Comparison of ENCODE assay signal across 7 cellular contexts in the genomic region with DNA sequence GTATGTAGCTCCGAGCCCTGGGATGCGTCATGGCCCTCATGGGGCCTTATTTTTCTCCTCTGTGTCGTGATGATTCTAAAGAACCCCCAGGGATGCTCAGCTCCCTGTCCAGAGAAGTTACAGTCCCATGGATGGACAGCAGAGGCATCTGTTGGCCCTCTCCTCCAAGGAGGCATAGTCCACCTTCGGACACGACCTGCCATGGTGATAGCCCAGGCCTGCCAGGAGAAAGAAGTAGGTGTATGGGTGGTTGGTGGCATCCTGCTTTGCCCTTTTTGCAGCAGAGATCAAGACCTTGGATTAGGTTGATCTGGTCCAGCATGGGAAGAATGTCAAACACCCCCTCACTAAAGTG.
"Had no signal": no experiment of that assay in that cellular context is flagged by ENCODE, and none has a peak within 500 bp of the region (broad histone marks: within the 10 kb centered on the region; RNA-seq: fewer than 3 reads in every experiment).

No MANE protein-coding gene starts in this region.

- H3K27ac ChIP-seq: GM23248, HL-60 had no signal

- H3K4me3 Mint-ChIP-seq: H9, IgD-negative memory B cell had no signal

- H3K4me1 Mint-ChIP-seq: H9, IgD-negative memory B cell had no signal

- H3K9me3 Mint-ChIP-seq: H9, IgD-negative memory B cell had no signal

- FAIRE-seq: HepG2 had no signal

- H3K27ac Mint-ChIP-seq: H9, IgD-negative memory B cell had no signal

- DNase-seq: GM23248, GOT3, H9, HCEC 1CT had no signal

- ATAC-seq: HepG2 had no signal

- H3K4me3 ChIP-seq: GM23248 had no signal
